24 cellular contexts compared by ENCODE assay signal in the genomic region with DNA sequence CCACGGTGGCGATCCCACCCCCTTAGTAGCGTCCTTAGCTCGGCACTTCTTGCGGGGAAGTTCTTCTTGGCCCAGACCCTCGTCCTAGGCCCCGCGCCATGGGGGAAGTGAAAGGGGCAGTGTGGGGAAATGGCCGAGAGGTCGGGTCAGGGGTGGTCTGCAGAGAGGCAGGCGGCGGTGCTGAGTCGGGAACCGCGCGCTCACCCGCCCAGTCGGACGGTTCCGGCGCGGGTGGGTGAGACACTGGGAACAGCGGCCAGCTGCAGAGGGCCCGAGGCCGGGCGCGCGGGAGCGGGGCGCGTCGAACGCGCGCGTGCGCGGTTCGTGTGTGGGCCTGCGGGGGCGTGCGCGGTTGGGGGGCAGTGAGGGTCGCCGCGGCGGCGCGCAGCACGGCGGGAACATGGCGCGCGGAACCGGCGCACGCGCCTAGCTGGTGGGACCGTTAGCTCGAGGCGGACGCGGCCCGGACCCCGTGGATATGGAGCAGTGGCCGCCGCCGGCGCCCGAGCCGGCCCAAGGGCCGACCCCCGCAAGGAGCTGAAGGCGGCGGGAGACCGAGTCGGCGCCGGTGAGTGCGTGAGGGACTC.
DNase-seq lines count a peak whose midpoint lies in the region; ATAC-seq, FAIRE-seq and TF ChIP-seq lines count a peak whose summit lies in the region.
"Had no signal": no experiment of that assay in that cellular context is flagged by ENCODE, and none has a peak within 500 bp of the region (broad histone marks: within the 10 kb centered on the region; RNA-seq: fewer than 3 reads in every experiment).

No MANE protein-coding gene starts in this region.

- H2AK9ac ChIP-seq in IMR-90 (replicated peaks; ENCODE audit: low read depth, low read length, poor library complexity): peak overlapping the region; percentile 42

- no peak overlapping the region for H3K56ac ChIP-seq in IMR-90 (ENCODE audit: extremely low read depth, insufficient read depth, low read length)

- intact Hi-C loops in IMR-90 (cut with micrococcal nuclease): no loop called here
- intact Hi-C loops in kidney (cut with DNase I): no loop called here
- intact Hi-C loops in activated T-helper 1 cell treated with anti-CD3 and anti-CD28 coated beads, Interleukin-12 subunit alpha, Interleukin-12 subunit beta, Interleukin-2, Interleukin-4 antibody, amounts not matched to agents 30 ng/mL and 10 ng/mL and 1 ng/mL, durations not matched to agents 14 hours and 24 hours and 36 hours (cut with micrococcal nuclease): no loop called here

- dilution Hi-C loops in IMR-90 (cut with HindIII; ENCODE audit: low sequenced_read_pairs, unreplicated experiment): no loop called here

- no peak overlapping the region for H4K91ac ChIP-seq in IMR-90 (ENCODE audit: insufficient read depth, low read depth, low read length)

- in situ Hi-C loops in IMR-90 (cut with MboI; ENCODE audit: low sequenced_read_pairs): loop anchor here (25.0 kb wide), 1 partner anchor 107 kb away; no protein-coding TSS in a partner anchor

- no peak for TF ChIP-seq RAD21 in IMR-90 (IDR thresholded peaks at IDR 0.05; ENCODE audit: low read length)

- H3K14ac ChIP-seq in IMR-90 (replicated peaks; ENCODE audit: low read depth, low read length): no peak overlapping the region

- H3K36me3 Mint-ChIP-seq in activated T-helper 1 cell treated with anti-CD3 and anti-CD28 coated beads, Interleukin-12 subunit alpha, Interleukin-12 subunit beta, Interleukin-2, Interleukin-4 antibody, amounts not matched to agents 30 ng/mL and 10 ng/mL and 1 ng/mL, durations not matched to agents 14 hours and 24 hours and 36 hours (ENCODE audit: low read depth): no peaks in the 10 kb centered on the region
- H3K36me3 Mint-ChIP-seq: brain, neural progenitor cell, T-cell had no signal

- no peak overlapping the region for H2BK15ac ChIP-seq in IMR-90 (ENCODE audit: low read depth, low read length)

- no peak overlapping the region for H2BK20ac ChIP-seq in IMR-90 (ENCODE audit: low read depth, low read length)

- BruUV-seq in IMR-90 (replicated peaks; lab: Mats Ljungman, UMichigan): no TSS peak

- POLR2A ChIA-PET in IMR-90 (lab: Charles Lee; ENCODE audit: unreplicated experiment): no interaction called here

- H3K4me1 ChIP-seq in IMR-90 (ENCODE audit: control insufficient read depth, insufficient read depth, low read length) (no peaks in the 10 kb centered on the region), kidney (ENCODE audit: control insufficient read depth in 1 of 2, insufficient read depth in 1 of 2, low read depth in 1 of 2, low read length in 2 of 2) (no peaks in the 10 kb centered on the region)
- H3K4me1 ChIP-seq: neural progenitor cell had no signal

- H3K27ac Mint-ChIP-seq in activated T-helper 1 cell treated with anti-CD3 and anti-CD28 coated beads, Interleukin-12 subunit alpha, Interleukin-12 subunit beta, Interleukin-2, Interleukin-4 antibody, amounts not matched to agents 30 ng/mL and 10 ng/mL and 1 ng/mL, durations not matched to agents 14 hours and 24 hours and 36 hours: no peak overlapping the region
- H3K27ac Mint-ChIP-seq: activated CD8-positive, alpha-beta T cell treated with anti-CD3 and anti-CD28 coated beads for 36 hours; activated T-cell treated with anti-CD3 and anti-CD28 coated beads, Interleukin-2, amount 50 U/mL, for 72 hours; B cell; brain; neural progenitor cell; T-cell had no signal

- TF ChIP-seq CTCF in IMR-90 (conservative IDR thresholded peaks at IDR 0.05; ENCODE audit: low read depth, low read length) (no peak), kidney (IDR thresholded peaks at IDR 0.05; ENCODE audit: borderline replicate concordance, extremely low read depth, insufficient read depth) (no peak)

- H2AK5ac ChIP-seq in IMR-90 (ENCODE audit: low read depth, low read length): no peak overlapping the region

- 67% methylated on average over 67 of the region's 80 CpGs; no CpG with 5 or more reads in 1 of the 2 experiments for WGBS in IMR-90 (ENCODE audit: extremely low coverage in 2 of 2, insufficient read length in 1 of 2), 2 experiments

- H2BK5ac ChIP-seq in IMR-90 (ENCODE audit: low read depth, low read length, poor library complexity, severe bottlenecking): no peak overlapping the region

- peaks cover 33% of the 10 kb centered on the region for H3K9me3 ChIP-seq in IMR-90 (ENCODE audit: control insufficient read depth, insufficient read depth, low read length)
- H3K9me3 ChIP-seq in kidney (ENCODE audit: control insufficient read depth in 1 of 2, low read length in 2 of 2): no peaks in the 10 kb centered on the region

- H3K9ac ChIP-seq in IMR-90 (ENCODE audit: low read depth, low read length) (no peak overlapping the region), kidney (ENCODE audit: low read length in 2 of 2) (no peak overlapping the region)
- H3K9ac ChIP-seq: GM23248, neural progenitor cell had no signal

- H3K36me3 ChIP-seq in IMR-90 (ENCODE audit: control insufficient read depth, insufficient read depth, low read length): no peaks in the 10 kb centered on the region
- no peaks in the 10 kb centered on the region for H3K36me3 ChIP-seq in kidney (ENCODE audit: control insufficient read depth in 1 of 2, insufficient read depth in 2 of 2, low read length in 2 of 2)
- H3K36me3 ChIP-seq: neural progenitor cell had no signal

- no peak for ATAC-seq in IMR-90 (ENCODE audit: low read depth)
- no peak for ATAC-seq in GM19395 (IDR thresholded peaks at IDR 0.05; ENCODE audit: unreplicated experiment)
- ATAC-seq: activated CD8-positive, alpha-beta T cell treated with anti-CD3 and anti-CD28 coated beads for 36 hours; activated T-cell treated with anti-CD3 and anti-CD28 coated beads, Interleukin-2, amount 50 U/mL, for 72 hours; T-cell had no signal

- no peaks in the 10 kb centered on the region for H3K4me1 Mint-ChIP-seq in activated T-helper 1 cell treated with anti-CD3 and anti-CD28 coated beads, Interleukin-12 subunit alpha, Interleukin-12 subunit beta, Interleukin-2, Interleukin-4 antibody, amounts not matched to agents 30 ng/mL and 10 ng/mL and 1 ng/mL, durations not matched to agents 14 hours and 24 hours and 36 hours (ENCODE audit: low read depth)
- H3K4me1 Mint-ChIP-seq: B cell, brain, neural progenitor cell, T-cell had no signal

- H3K27me3 ChIP-seq in IMR-90 (ENCODE audit: control insufficient read depth, insufficient read depth, low read length): no peaks in the 10 kb centered on the region
- H3K27me3 ChIP-seq: neural progenitor cell had no signal

- H2AFZ ChIP-seq in IMR-90 (replicated peaks; ENCODE audit: low read length, poor library complexity): no peak overlapping the region
- H2AFZ ChIP-seq: GM23248, neural progenitor cell had no signal

- no peaks in the 10 kb centered on the region for H3K27me3 Mint-ChIP-seq in activated T-helper 1 cell treated with anti-CD3 and anti-CD28 coated beads, Interleukin-12 subunit alpha, Interleukin-12 subunit beta, Interleukin-2, Interleukin-4 antibody, amounts not matched to agents 30 ng/mL and 10 ng/mL and 1 ng/mL, durations not matched to agents 14 hours and 24 hours and 36 hours (ENCODE audit: insufficient read depth)
- H3K27me3 Mint-ChIP-seq: activated CD8-positive, alpha-beta T cell treated with anti-CD3 and anti-CD28 coated beads for 36 hours; B cell; brain; T-cell had no signal

- DNase-seq in activated CD4-positive, alpha-beta T cell treated with anti-CD3 and anti-CD28 coated beads for 1 hour: peak; percentile 8
- no peak for DNase-seq in activated CD4-positive, alpha-beta T cell treated with anti-CD3 and anti-CD28 coated beads, Interleukin-2, amount 50 U/mL, for 4 hours
- no peak for DNase-seq in IMR-90
- peak; percentile 80 for DNase-seq in kidney
- peak; percentile 19 for DNase-seq in stimulated activated CD8-positive, alpha-beta memory T cell treated with anti-CD3 and anti-CD28 coated beads, Interleukin-4, amount 100 ng/mL, for 48 hours
- DNase-seq in HUDEP-2 (lab: John Stamatoyannopoulos, UW; ENCODE audit: unreplicated experiment in 76 of 76): no peak
- DNase-seq in activated T-helper 1 cell treated with anti-CD3 and anti-CD28 coated beads, Interleukin-12 subunit alpha, Interleukin-12 subunit beta, Interleukin-2, Interleukin-4 antibody, amounts not matched to agents 30 ng/mL and 10 ng/mL and 1 ng/mL, durations not matched to agents 14 hours and 24 hours and 36 hours (ENCODE audit: low spot score): no peak
- DNase-seq: activated CD8-positive, alpha-beta T cell treated with anti-CD3 and anti-CD28 coated beads for 36 hours; COR-L47; EL; GM23248; Kasumi-1; mesendoderm; NCI-H1048; NCI-H510A treated with DMSO at 0.1 percent for 48 hours; SHP77 had no signal

- no peak overlapping the region for H2BK120ac ChIP-seq in IMR-90 (ENCODE audit: low read depth, low read length)

- H4K20me1 ChIP-seq in IMR-90 (ENCODE audit: insufficient read depth, low read length): no peaks in the 10 kb centered on the region

- no peaks in the 10 kb centered on the region for H3K9me1 ChIP-seq in IMR-90 (ENCODE audit: insufficient read depth, low read length)

- no peak overlapping the region for H4K8ac ChIP-seq in IMR-90 (ENCODE audit: low read depth in 2 of 2, low read length in 2 of 2)

- H3K23ac ChIP-seq in IMR-90 (ENCODE audit: low read depth, low read length): no peak overlapping the region

- no peaks in the 10 kb centered on the region for H3K79me1 ChIP-seq in IMR-90 (ENCODE audit: low read depth in 1 of 2, low read length in 2 of 2)

- H3K27ac ChIP-seq in IMR-90 (ENCODE audit: insufficient read depth, low read length) (no peak overlapping the region), kidney (ENCODE audit: low read depth in 2 of 2, low read length in 2 of 2) (no peak overlapping the region)
- H3K27ac ChIP-seq: coronary artery, GM23248, neural progenitor cell had no signal

- no peaks in the 10 kb centered on the region for H3K9me3 Mint-ChIP-seq in activated T-helper 1 cell treated with anti-CD3 and anti-CD28 coated beads, Interleukin-12 subunit alpha, Interleukin-12 subunit beta, Interleukin-2, Interleukin-4 antibody, amounts not matched to agents 30 ng/mL and 10 ng/mL and 1 ng/mL, durations not matched to agents 14 hours and 24 hours and 36 hours
- H3K9me3 Mint-ChIP-seq: activated CD8-positive, alpha-beta T cell treated with anti-CD3 and anti-CD28 coated beads for 36 hours; activated T-cell treated with anti-CD3 and anti-CD28 coated beads, Interleukin-2, amount 50 U/mL, for 72 hours had no signal

- CTCF ChIA-PET in IMR-90 (lab: Yijun Ruan, JAX): no interaction called here

- no peak for TF ChIP-seq POLR2A in IMR-90 (IDR thresholded peaks at IDR 0.05; ENCODE audit: low read depth, low read length)

- H3K4me3 Mint-ChIP-seq in activated T-helper 1 cell treated with anti-CD3 and anti-CD28 coated beads, Interleukin-12 subunit alpha, Interleukin-12 subunit beta, Interleukin-2, Interleukin-4 antibody, amounts not matched to agents 30 ng/mL and 10 ng/mL and 1 ng/mL, durations not matched to agents 14 hours and 24 hours and 36 hours: no peak overlapping the region
- H3K4me3 Mint-ChIP-seq: activated CD8-positive, alpha-beta T cell treated with anti-CD3 and anti-CD28 coated beads for 36 hours; activated T-cell treated with anti-CD3 and anti-CD28 coated beads, Interleukin-2, amount 50 U/mL, for 72 hours; B cell; brain; neural progenitor cell; T-cell had no signal

- no peak overlapping the region for H3K4me3 ChIP-seq in IMR-90 (ENCODE audit: insufficient read depth, low read depth, low read length)
- no peak overlapping the region for H3K4me3 ChIP-seq in kidney (ENCODE audit: low read length in 2 of 2)
- H3K4me3 ChIP-seq: coronary artery, GM23248, neural progenitor cell had no signal

- no peak overlapping the region for H4K5ac ChIP-seq in IMR-90 (ENCODE audit: low read depth, low read length)

- H3K4ac ChIP-seq in IMR-90 (ENCODE audit: low read depth, low read length): no peak overlapping the region

- H3K4me2 ChIP-seq in IMR-90 (ENCODE audit: low read depth, low read length): no peak overlapping the region
- H3K4me2 ChIP-seq: neural progenitor cell had no signal

- FAIRE-seq in kidney (lab: Jason Lieb, UNC): no peak
- FAIRE-seq: keratinocyte had no signal

- no peak overlapping the region for H3K18ac ChIP-seq in IMR-90 (ENCODE audit: low read depth, low read length)

Comparison
In these comparisons a context has a peak if more than half of its experiments do, and no peak if none do; other contexts are left out.
1. DNase-seq: peak in activated CD4-positive, alpha-beta T cell treated with anti-CD3 and anti-CD28 coated beads for 1 hour (single experiment), kidney (single experiment) and stimulated activated CD8-positive, alpha-beta memory T cell treated with anti-CD3 and anti-CD28 coated beads, Interleukin-4, amount 100 ng/mL, for 48 hours (single experiment); none in activated CD4-positive, alpha-beta T cell treated with anti-CD3 and anti-CD28 coated beads, Interleukin-2, amount 50 U/mL, for 4 hours (0 of 2), IMR-90 (single experiment), HUDEP-2 (0 of 76) and activated T-helper 1 cell treated with anti-CD3 and anti-CD28 coated beads, Interleukin-12 subunit alpha, Interleukin-12 subunit beta, Interleukin-2, Interleukin-4 antibody, amounts not matched to agents 30 ng/mL and 10 ng/mL and 1 ng/mL, durations not matched to agents 14 hours and 24 hours and 36 hours (single experiment).